2 cellular contexts compared by ENCODE assay signal in genomic region chr20:818001-818664, GRCh38.
TF ChIP-seq lines count a peak whose summit lies in the region.

No MANE protein-coding gene starts in this region.

TF ChIP-seq in A549, 52 proteins besides CTCF, POLR2A, EP300 and RAD21:
- TF ChIP-seq FOXS1 (CRISPR knock-in tag; IDR thresholded peaks at IDR 0.05) (no peak), REST (IDR thresholded peaks at IDR 0.05) (no peak), FOSB (CRISPR knock-in tag; IDR thresholded peaks at IDR 0.05) (no peak)
TF ChIP-seq in A549: peak in this region for 0.

TF ChIP-seq in HCT116, 20 proteins besides CTCF, POLR2A, EP300 and RAD21:
- TF ChIP-seq MAX (IDR thresholded peaks at IDR 0.05) (0 out of 2 replicates have a peak, but pooled peaks have one; percentile 28), FOSL1 (IDR thresholded peaks at IDR 0.05; ENCODE audit: low read depth) (peak; percentile 36; the same call in 1 of the 2 replicates), ZFX (IDR thresholded peaks at IDR 0.05) (no peak), CBX3 (IDR thresholded peaks at IDR 0.05; ENCODE audit: low read depth) (0 out of 2 replicates have a peak, but pooled peaks have one; percentile 19), SIN3A (IDR thresholded peaks at IDR 0.05; ENCODE audit: low read depth) (no peak)
TF ChIP-seq in HCT116: peak in this region for 3.
